24 cellular contexts compared by ENCODE assay signal in the genomic region with DNA sequence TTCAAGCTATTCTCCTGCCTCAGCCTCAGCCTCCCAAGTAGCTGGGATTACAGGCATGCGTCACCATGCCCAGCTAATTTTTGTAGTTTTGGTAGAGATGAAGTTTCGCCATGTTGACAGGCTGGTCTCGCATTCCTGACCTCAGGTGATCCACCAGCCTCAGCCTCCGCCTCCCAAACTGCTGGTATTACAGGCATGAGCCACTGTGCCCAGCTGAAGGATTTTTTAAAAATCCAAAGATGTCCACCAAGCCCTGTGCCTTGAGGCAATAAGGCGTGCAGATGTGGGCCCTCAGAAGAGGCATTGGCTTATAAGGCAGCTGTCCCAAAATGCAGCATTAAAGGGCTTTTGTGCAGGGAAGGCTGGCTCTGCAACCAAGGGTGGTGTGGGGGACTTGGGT.
"Had no signal": no experiment of that assay in that cellular context is flagged by ENCODE, and none has a peak within 500 bp of the region (broad histone marks: within the 10 kb centered on the region; RNA-seq: fewer than 3 reads in every experiment).

No MANE protein-coding gene starts in this region.

- H3K27ac ChIP-seq: colonic mucosa, coronary artery, dorsolateral prefrontal cortex, epithelial cell of prostate, esophagus muscularis mucosa, esophagus squamous epithelium, foreskin keratinocyte, gastrocnemius medialis, gastroesophageal sphincter, heart left ventricle, heart right ventricle had no signal

- H3K27me3 Mint-ChIP-seq: dendritic cell treated with granulocyte-macrophage colony-stimulating factor and Interleukin-4, amounts not matched to agents 40 ng/mL and 50 ng/mL, for 4 days had no signal

- H3K4me3 Mint-ChIP-seq: dendritic cell treated with granulocyte-macrophage colony-stimulating factor and Interleukin-4, amounts not matched to agents 40 ng/mL and 50 ng/mL, for 4 days; effector memory CD8-positive, alpha-beta T cell; endodermal cell had no signal

- H3K9me3 ChIP-seq: colonic mucosa, esophagus muscularis mucosa, esophagus squamous epithelium, gastrocnemius medialis, gastroesophageal sphincter, heart left ventricle, heart right ventricle had no signal

- H3K4me1 Mint-ChIP-seq: endodermal cell had no signal

- H3K4me1 ChIP-seq: colonic mucosa, esophagus muscularis mucosa, esophagus squamous epithelium, foreskin keratinocyte, gastrocnemius medialis, gastroesophageal sphincter, heart left ventricle, heart right ventricle had no signal

- DNase-seq: colonic mucosa; cortex of kidney; dermis blood vessel endothelial cell; dorsolateral prefrontal cortex; effector CD4-positive, alpha-beta T cell; effector CD8-positive, alpha-beta T cell; effector memory CD4-positive, alpha-beta T cell; effector memory CD8-positive, alpha-beta T cell; endodermal cell; erythroblast; esophagus squamous epithelium; foreskin fibroblast; foreskin keratinocyte; foreskin melanocyte; gastrocnemius medialis; glutamatergic neuron; head of caudate nucleus; heart left ventricle; heart right ventricle had no signal

- H3K9me3 Mint-ChIP-seq: dendritic cell treated with granulocyte-macrophage colony-stimulating factor and Interleukin-4, amounts not matched to agents 40 ng/mL and 50 ng/mL, for 4 days; effector memory CD8-positive, alpha-beta T cell had no signal

- H3K27ac Mint-ChIP-seq: effector memory CD8-positive, alpha-beta T cell; endodermal cell had no signal

- H3K36me3 ChIP-seq: colonic mucosa, esophagus muscularis mucosa, esophagus squamous epithelium, gastrocnemius medialis, gastroesophageal sphincter, heart left ventricle, heart right ventricle had no signal

- H3K27me3 ChIP-seq: colonic mucosa, dorsolateral prefrontal cortex, esophagus muscularis mucosa, gastrocnemius medialis, gastroesophageal sphincter, heart left ventricle, heart right ventricle had no signal

- H3K4me3 ChIP-seq: colonic mucosa, coronary artery, dorsolateral prefrontal cortex, esophagus muscularis mucosa, esophagus squamous epithelium, gastrocnemius medialis, gastroesophageal sphincter, heart left ventricle, heart right ventricle had no signal
